27 cellular contexts compared by ENCODE assay signal in the genomic region with DNA sequence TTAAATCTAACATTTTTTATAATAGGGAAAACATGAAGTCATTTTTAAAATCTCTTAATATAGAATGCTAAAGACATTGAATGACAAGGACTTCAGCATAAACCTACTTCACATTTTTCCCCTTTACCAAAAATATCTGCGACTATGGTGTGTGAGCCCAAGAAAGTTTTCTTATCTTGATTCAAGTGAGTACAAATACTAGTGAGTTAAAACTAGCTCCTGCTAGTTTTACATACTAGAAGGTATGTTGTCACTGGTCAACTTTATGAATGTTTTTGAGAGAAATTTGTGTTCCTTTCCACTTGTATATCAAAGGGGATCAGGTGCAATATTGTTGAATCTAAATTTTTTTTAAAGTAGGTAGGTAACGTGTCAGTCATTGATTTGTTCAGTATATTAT.
A peak's percentile ranks its signal among the peaks of the same experiment; 100 is the strongest.
DNase-seq lines count a peak whose midpoint lies in the region; ATAC-seq, FAIRE-seq and TF ChIP-seq lines count a peak whose summit lies in the region.
"Had no signal": no experiment of that assay in that cellular context is flagged by ENCODE, and none has a peak within 500 bp of the region (broad histone marks: within the 10 kb centered on the region; RNA-seq: fewer than 3 reads in every experiment).

No MANE protein-coding gene starts in this region.

- DNase-seq in cardiac muscle cell (ENCODE audit: low read depth in 1 of 2, low spot score in 1 of 2): no peak
- DNase-seq in left cardiac atrium: no peak
- DNase-seq in RCC 7860 (ENCODE audit: low spot score): no peak
- no peak for DNase-seq in hepatocyte (ENCODE audit: low spot score)
- no peak for DNase-seq in smooth muscle cell (lab: John Stamatoyannopoulos, UW; ENCODE audit: unreplicated experiment)
- DNase-seq in activated T-cell treated with anti-CD3 and anti-CD28 coated beads, Interleukin-2, amount 50 U/mL, for 4 hours: no peak
- DNase-seq in stimulated activated CD4-positive, alpha-beta T cell treated with anti-CD3 and anti-CD28 coated beads, Interleukin-4, amount 100 ng/mL, for 4 hours: no peak
- DNase-seq: activated CD4-positive, CD25-positive, alpha-beta regulatory T cell treated with anti-CD3 and anti-CD28 coated beads, Interleukin-2, amount 50 U/mL, for 72 hours; activated gamma-delta T cell; adrenal gland; effector memory CD4-positive, alpha-beta T cell; gastrocnemius medialis; H7; hippocampal formation; left ventricle myocardium inferior; natural killer cell; NCI-H1930; PC-9; right cardiac atrium; SHP77; T-cell; thyroid gland had no signal

- WGBS in hepatocyte (ENCODE audit: low lambda C conversion rate, missing lambda C conversion rate): 77% methylated on average over 2 of the region's 2 CpGs
- 89% methylated on average over 2 of the region's 2 CpGs for WGBS in smooth muscle cell (ENCODE audit: low lambda C conversion rate)

- H3F3A ChIP-seq in smooth muscle cell (ENCODE audit: low read depth): no peaks in the 10 kb centered on the region

- H3K79me2 ChIP-seq in hepatocyte (peaks cover 80% of the 10 kb centered on the region), smooth muscle cell (ENCODE audit: low read depth) (peaks cover 96% of the 10 kb centered on the region)

- H3K9me3 ChIP-seq in cardiac muscle cell (ENCODE audit: low read depth) (no peaks in the 10 kb centered on the region), hepatocyte (ENCODE audit: low read depth) (no peaks in the 10 kb centered on the region), smooth muscle cell (replicated peaks; ENCODE audit: low read depth) (no peaks in the 10 kb centered on the region)
- H3K9me3 ChIP-seq: adrenal gland; BLaER1 treated with 17β-estradiol and CSF1 and Interleukin-3, amounts not matched to agents 10 nM and 100 nM; gastrocnemius medialis; left ventricle myocardium inferior; thyroid gland had no signal

- peaks cover 14% of the 10 kb centered on the region for H3K4me1 Mint-ChIP-seq in activated T-cell treated with anti-CD3 and anti-CD28 coated beads, Interleukin-2, amount 50 U/mL, for 4 hours (ENCODE audit: low read depth)

- peak overlapping the region; percentile 29 for H3K27ac ChIP-seq in cardiac muscle cell
- H3K27ac ChIP-seq in hepatocyte: no peak overlapping the region
- peak overlapping the region; percentile 90 for H3K27ac ChIP-seq in smooth muscle cell (ENCODE audit: low read depth)
- H3K27ac ChIP-seq: adrenal gland; BLaER1 treated with 17β-estradiol and CSF1 and Interleukin-3, amounts not matched to agents 10 nM and 100 nM; gastrocnemius medialis; left ventricle myocardium inferior; parathyroid adenoma; PC-9; thyroid gland had no signal

- ATAC-seq in left cardiac atrium: no peak
- no peak for ATAC-seq in activated T-cell treated with anti-CD3 and anti-CD28 coated beads, Interleukin-2, amount 50 U/mL, for 4 hours
- ATAC-seq in GM19035 (IDR thresholded peaks at IDR 0.05; ENCODE audit: unreplicated experiment): no peak
- ATAC-seq: gastrocnemius medialis, natural killer cell, right cardiac atrium, T-cell had no signal

- H3K27me3 Mint-ChIP-seq in activated T-cell treated with anti-CD3 and anti-CD28 coated beads, Interleukin-2, amount 50 U/mL, for 4 hours (ENCODE audit: low read depth): no peaks in the 10 kb centered on the region
- H3K27me3 Mint-ChIP-seq: stimulated activated naive CD8-positive, alpha-beta T cell treated with anti-CD3 and anti-CD28 coated beads, Interleukin-15, Interleukin-2, amounts not matched to agents 100 ng/mL and 50 ng/mL, for 24 hours; T-cell had no signal

- H3K4me3 Mint-ChIP-seq in activated T-cell treated with anti-CD3 and anti-CD28 coated beads, Interleukin-2, amount 50 U/mL, for 4 hours: no peak overlapping the region
- H3K4me3 Mint-ChIP-seq: natural killer cell; stimulated activated naive CD8-positive, alpha-beta T cell treated with anti-CD3 and anti-CD28 coated beads, Interleukin-15, Interleukin-2, amounts not matched to agents 100 ng/mL and 50 ng/mL, for 24 hours; T-cell had no signal

- TF ChIP-seq CTCF in cardiac muscle cell (IDR thresholded peaks at IDR 0.05; ENCODE audit: low read depth, low read length): no peak
- TF ChIP-seq CTCF in hepatocyte (IDR thresholded peaks at IDR 0.05; ENCODE audit: poor library complexity): no peak
- TF ChIP-seq CTCF in smooth muscle cell (IDR thresholded peaks at IDR 0.05; ENCODE audit: borderline replicate concordance, insufficient read depth, poor library complexity, severe bottlenecking): no peak

- H4K20me1 ChIP-seq in hepatocyte (ENCODE audit: insufficient read depth, poor library complexity, severe bottlenecking): peaks cover 4% of the 10 kb centered on the region
- no peaks in the 10 kb centered on the region for H4K20me1 ChIP-seq in smooth muscle cell (ENCODE audit: low read depth)

- no peak overlapping the region for H2AFZ ChIP-seq in hepatocyte
- H2AFZ ChIP-seq in smooth muscle cell (ENCODE audit: low read depth): no peak overlapping the region
- H2AFZ ChIP-seq: parathyroid adenoma, PC-9 had no signal

- H3K9ac ChIP-seq in smooth muscle cell (ENCODE audit: low read depth): peak overlapping the region; percentile 66
- H3K9ac ChIP-seq: BLaER1 treated with 17β-estradiol and CSF1 and Interleukin-3, amounts not matched to agents 10 nM and 100 nM; parathyroid adenoma had no signal

- H3K9me2 ChIP-seq in hepatocyte (replicated peaks; ENCODE audit: insufficient read depth): no peaks in the 10 kb centered on the region

- H3K4me3 ChIP-seq in cardiac muscle cell: no peak overlapping the region
- H3K4me3 ChIP-seq in hepatocyte: no peak overlapping the region
- H3K4me3 ChIP-seq in smooth muscle cell: peak overlapping the region; percentile 20
- H3K4me3 ChIP-seq: adrenal gland; BLaER1 treated with 17β-estradiol and CSF1 and Interleukin-3, amounts not matched to agents 10 nM and 100 nM; gastrocnemius medialis; left ventricle myocardium inferior; PC-9; thyroid gland had no signal

- no peaks in the 10 kb centered on the region for H3K36me3 Mint-ChIP-seq in activated T-cell treated with anti-CD3 and anti-CD28 coated beads, Interleukin-2, amount 50 U/mL, for 4 hours (ENCODE audit: insufficient read depth)
- H3K36me3 Mint-ChIP-seq: natural killer cell, T-cell had no signal

- H3K36me3 ChIP-seq in cardiac muscle cell (no peaks in the 10 kb centered on the region), hepatocyte (replicated peaks; ENCODE audit: insufficient read depth, low read depth) (no peaks in the 10 kb centered on the region), smooth muscle cell (ENCODE audit: low read depth) (no peaks in the 10 kb centered on the region)
- H3K36me3 ChIP-seq: adrenal gland, gastrocnemius medialis, left ventricle myocardium inferior, thyroid gland had no signal

- no peaks in the 10 kb centered on the region for H3K9me3 Mint-ChIP-seq in activated T-cell treated with anti-CD3 and anti-CD28 coated beads, Interleukin-2, amount 50 U/mL, for 4 hours
- H3K9me3 Mint-ChIP-seq: natural killer cell; stimulated activated naive CD8-positive, alpha-beta T cell treated with anti-CD3 and anti-CD28 coated beads, Interleukin-15, Interleukin-2, amounts not matched to agents 100 ng/mL and 50 ng/mL, for 24 hours; T-cell had no signal

- H3K4me1 ChIP-seq in cardiac muscle cell (ENCODE audit: low read depth) (peaks cover 26% of the 10 kb centered on the region), hepatocyte (ENCODE audit: insufficient read depth) (peaks cover 18% of the 10 kb centered on the region), smooth muscle cell (ENCODE audit: low read depth) (peaks cover 84% of the 10 kb centered on the region)
- H3K4me1 ChIP-seq: parathyroid adenoma had no signal

- FAIRE-seq in RCC 7860 (lab: Jason Lieb, UNC): peak; percentile 35
- FAIRE-seq: colon had no signal

- H3K4me2 ChIP-seq in hepatocyte (peak overlapping the region; percentile 35), smooth muscle cell (peak overlapping the region; percentile 78)
- H3K4me2 ChIP-seq: BLaER1 treated with 17β-estradiol and CSF1 and Interleukin-3, amounts not matched to agents 10 nM and 100 nM; PC-9 had no signal

- intact Hi-C loops in left cardiac atrium (cut with DNase I): no loop called here

- H3K27me3 ChIP-seq in cardiac muscle cell (no peaks in the 10 kb centered on the region), hepatocyte (no peaks in the 10 kb centered on the region), smooth muscle cell (ENCODE audit: low read depth) (no peaks in the 10 kb centered on the region)
- H3K27me3 ChIP-seq: adrenal gland; BLaER1 treated with 17β-estradiol and CSF1 and Interleukin-3, amounts not matched to agents 10 nM and 100 nM; gastrocnemius medialis; thyroid gland had no signal
